20 cellular contexts compared by ENCODE assay signal in genomic region chr9:104121022-104121421, GRCh38.
"Had no signal": no experiment of that assay in that cellular context is flagged by ENCODE, and none has a peak within 500 bp of the region (broad histone marks: within the 10 kb centered on the region; RNA-seq: fewer than 3 reads in every experiment).

No MANE protein-coding gene starts in this region.

- H3K27ac Mint-ChIP-seq: mesothelial cell of epicardium, natural killer cell had no signal

- H3K27me3 ChIP-seq: heart left ventricle, right lobe of liver, spleen, stomach had no signal

- H3K4me3 ChIP-seq: coronary artery, heart left ventricle, psoas muscle, right lobe of liver, spleen, stomach had no signal

- H3K9me3 ChIP-seq: heart left ventricle, psoas muscle, right lobe of liver, spleen, stomach had no signal

- ATAC-seq: esophagus mucosa, heart left ventricle, left lobe of liver, natural killer cell, psoas muscle, right lobe of liver had no signal

- H3K4me3 Mint-ChIP-seq: mesothelial cell of epicardium, natural killer cell had no signal

- DNase-seq: effector CD4-positive, alpha-beta T cell; heart left ventricle; hippocampal formation; islet precursor cell; mammary epithelial cell; natural killer cell; psoas muscle; retina; right lobe of liver; spleen; stimulated activated CD4-positive, alpha-beta T cell treated with anti-CD3 and anti-CD28 coated beads, Interleukin-2, amount 100 ng/mL, for 24 hours; stimulated activated CD4-positive, alpha-beta T cell treated with anti-CD3 and anti-CD28 coated beads, Interleukin-4, amount 100 ng/mL, for 4 hours; stimulated activated naive CD4-positive, alpha-beta T cell; stomach; substantia nigra; trophoblast cell had no signal

- H3K4me1 ChIP-seq: heart left ventricle, psoas muscle, right lobe of liver, spleen, stomach had no signal

- H3K9me3 Mint-ChIP-seq: mesothelial cell of epicardium, natural killer cell had no signal

- H3K4me1 Mint-ChIP-seq: mesothelial cell of epicardium, natural killer cell had no signal

- H3K27ac ChIP-seq: coronary artery, heart left ventricle, psoas muscle, right lobe of liver, spleen, stomach had no signal
